ENCODE assay signal across 9 cellular contexts in genomic region chr4:86498560-86499166, GRCh38.
DNase-seq lines count a peak whose midpoint lies in the region; ATAC-seq, FAIRE-seq and TF ChIP-seq lines count a peak whose summit lies in the region.
"Had no signal": no experiment of that assay in that cellular context is flagged by ENCODE, and none has a peak within 500 bp of the region (broad histone marks: within the 10 kb centered on the region; RNA-seq: fewer than 3 reads in every experiment).

No MANE protein-coding gene starts in this region.

- peak; percentile 81 for ATAC-seq in HG02610 (IDR thresholded peaks at IDR 0.05; ENCODE audit: unreplicated experiment)

- peak overlapping the region; percentile 46 to 92 (median 79) for H3K27ac Mint-ChIP-seq in nephron
- H3K27ac Mint-ChIP-seq in activated T-helper 2 cell treated with anti-CD3 and anti-CD28 coated beads, Interferon-gamma antibody, Interleukin-2, Interleukin-4, amounts not matched to agents 10 μg/mL and 5 μg/mL and 100 μg/mL, durations not matched to agents 14 hours and 24 hours and 36 hours, result no peak overlapping the region
- H3K27ac Mint-ChIP-seq: immature natural killer cell had no signal

- peak; percentile 90 for FAIRE-seq in GM12891 (lab: Jason Lieb, UNC)

- intact Hi-C loops in esophagus squamous epithelium (cut with DNase I), result loop anchor here (5.0 kb wide), 1 partner anchor 399 kb away; no protein-coding TSS in a partner anchor
- intact Hi-C loops in activated T-helper 2 cell treated with anti-CD3 and anti-CD28 coated beads, Interferon-gamma antibody, Interleukin-2, Interleukin-4, amounts not matched to agents 10 μg/mL and 5 μg/mL and 100 μg/mL, durations not matched to agents 14 hours and 24 hours and 36 hours (cut with micrococcal nuclease), result loop anchor here (5.0 to 10.0 kb wide), 2 partner anchors 99 to 736 kb away; no protein-coding TSS in a partner anchor

- H3K9ac ChIP-seq in SK-N-MC (ENCODE audit: insufficient read length), result peak overlapping the region; percentile 58

- WGBS in esophagus squamous epithelium, 2 donors, result 10 to 12% methylated on average over 4 of the region's 4 CpGs

- H3K9me3 ChIP-seq in SK-N-MC (ENCODE audit: low read depth, low read length), result no peaks in the 10 kb centered on the region
- H3K9me3 ChIP-seq in esophagus squamous epithelium, result no peaks in the 10 kb centered on the region

- peaks cover 8 to 52% (median 12%) of the 10 kb centered on the region in 3 donors for H3K4me1 ChIP-seq in esophagus squamous epithelium

- H3K36me3 ChIP-seq in SK-N-MC (ENCODE audit: insufficient read depth, low read length) (no peaks in the 10 kb centered on the region; the same call in 1 of the 2 replicates), esophagus squamous epithelium (no peaks in the 10 kb centered on the region)

- H3K27ac ChIP-seq in SK-N-MC, result peak overlapping the region; percentile 98
- H3K27ac ChIP-seq in esophagus squamous epithelium, result peak overlapping the region in 3 of 4 donors; percentile 33 to 59 (median 51)

- TF ChIP-seq POLR2A in GM12891 (IDR thresholded peaks at IDR 0.05; ENCODE audit: low read depth, low read length) (no peak), esophagus squamous epithelium (IDR thresholded peaks at IDR 0.05) (no peak)

- POLR2A ChIA-PET in AG04449 (lab: Yijun Ruan, JAX), result interaction anchor here (1.1 kb wide), 1 partner anchor 96 kb away, joined by 5 read pairs; the partner anchor contains the start of gene PTPN13

- no peaks in the 10 kb centered on the region for H3K27me3 ChIP-seq in esophagus squamous epithelium

- H3K9me3 Mint-ChIP-seq in nephron, result no peaks in the 10 kb centered on the region
- H3K9me3 Mint-ChIP-seq in activated T-helper 2 cell treated with anti-CD3 and anti-CD28 coated beads, Interferon-gamma antibody, Interleukin-2, Interleukin-4, amounts not matched to agents 10 μg/mL and 5 μg/mL and 100 μg/mL, durations not matched to agents 14 hours and 24 hours and 36 hours, result no peaks in the 10 kb centered on the region
- H3K9me3 Mint-ChIP-seq: immature natural killer cell had no signal

- H3K27me3 Mint-ChIP-seq in nephron (ENCODE audit: low read depth), result no peaks in the 10 kb centered on the region
- peaks cover 15% of the 10 kb centered on the region for H3K27me3 Mint-ChIP-seq in activated T-helper 2 cell treated with anti-CD3 and anti-CD28 coated beads, Interferon-gamma antibody, Interleukin-2, Interleukin-4, amounts not matched to agents 10 μg/mL and 5 μg/mL and 100 μg/mL, durations not matched to agents 14 hours and 24 hours and 36 hours (ENCODE audit: low read depth)

- H3K36me3 Mint-ChIP-seq in nephron (ENCODE audit: low read depth), result no peaks in the 10 kb centered on the region
- no peaks in the 10 kb centered on the region for H3K36me3 Mint-ChIP-seq in activated T-helper 2 cell treated with anti-CD3 and anti-CD28 coated beads, Interferon-gamma antibody, Interleukin-2, Interleukin-4, amounts not matched to agents 10 μg/mL and 5 μg/mL and 100 μg/mL, durations not matched to agents 14 hours and 24 hours and 36 hours (ENCODE audit: low read depth)
- H3K36me3 Mint-ChIP-seq: immature natural killer cell had no signal

- H3K4me3 Mint-ChIP-seq in nephron, result no peak overlapping the region
- H3K4me3 Mint-ChIP-seq in activated T-helper 2 cell treated with anti-CD3 and anti-CD28 coated beads, Interferon-gamma antibody, Interleukin-2, Interleukin-4, amounts not matched to agents 10 μg/mL and 5 μg/mL and 100 μg/mL, durations not matched to agents 14 hours and 24 hours and 36 hours (ENCODE audit: low read depth), result no peak overlapping the region
- H3K4me3 Mint-ChIP-seq: immature natural killer cell had no signal

- no peak for DNase-seq in AG04449 (ENCODE audit: low read depth, low spot score)
- no peak for DNase-seq in GM12891 (ENCODE audit: insufficient read length, low spot score)
- peak; percentile 70 for DNase-seq in NAMALWA (ENCODE audit: low spot score)
- peak; percentile 83 for DNase-seq in SK-N-MC (ENCODE audit: low read depth, low spot score)
- DNase-seq in esophagus squamous epithelium (lab: John Stamatoyannopoulos, UW), result no peak
- DNase-seq in activated T-helper 2 cell treated with anti-CD3 and anti-CD28 coated beads, Interferon-gamma antibody, Interleukin-2, Interleukin-4, amounts not matched to agents 10 μg/mL and 5 μg/mL and 100 μg/mL, durations not matched to agents 14 hours and 24 hours and 36 hours (ENCODE audit: low spot score), result no peak

- CTCF ChIA-PET in AG04449 (lab: Yijun Ruan, JAX), result interaction anchor here (0.5 to 8.5 kb wide), 55 partner anchors 9 to 737 kb away, joined by 3 to 180 read pairs (median 4); partner anchors contain the start of genes C4orf36 and PTPN13

- H3K4me3 ChIP-seq in AG04449 (ENCODE audit: low read depth, low read length), result no peak overlapping the region
- H3K4me3 ChIP-seq in SK-N-MC, result peak overlapping the region; percentile 30
- H3K4me3 ChIP-seq in esophagus squamous epithelium, result no peak overlapping the region

- H3K4me1 Mint-ChIP-seq in nephron, result peaks cover 26% of the 10 kb centered on the region
- peaks cover 5% of the 10 kb centered on the region for H3K4me1 Mint-ChIP-seq in activated T-helper 2 cell treated with anti-CD3 and anti-CD28 coated beads, Interferon-gamma antibody, Interleukin-2, Interleukin-4, amounts not matched to agents 10 μg/mL and 5 μg/mL and 100 μg/mL, durations not matched to agents 14 hours and 24 hours and 36 hours (ENCODE audit: low read depth)
- H3K4me1 Mint-ChIP-seq: immature natural killer cell had no signal

- TF ChIP-seq CTCF in AG04449 (IDR thresholded peaks at IDR 0.05; ENCODE audit: insufficient read depth, low read length, missing control alignments) (peak; percentile 75), esophagus squamous epithelium (IDR thresholded peaks at IDR 0.05) (peak in 5 of 6 experiments; percentile 56 to 85 (median 77)), nephron (IDR thresholded peaks at IDR 0.05; ENCODE audit: unreplicated experiment in 3 of 3) (peak; percentile 84 to 87 (median 86))

TF ChIP-seq in GM12891, 5 proteins besides CTCF, POLR2A, EP300 and RAD21:
- no peak for TF ChIP-seq TAF1 (IDR thresholded peaks at IDR 0.05; ENCODE audit: low read depth, low read length)
- TF ChIP-seq PAX5 (IDR thresholded peaks at IDR 0.05; ENCODE audit: insufficient read depth, low read length, severe bottlenecking), result no peak
- no peak for TF ChIP-seq SPI1 (IDR thresholded peaks at IDR 0.05; ENCODE audit: low read depth, low read length)
- TF ChIP-seq POU2F2 (IDR thresholded peaks at IDR 0.05; ENCODE audit: low read depth, low read length), result no peak

Comparison
In these comparisons a context has a peak if more than half of its experiments do, and no peak if none do; other contexts are left out.
1. DNase-seq: peak in NAMALWA (single experiment) and SK-N-MC (single experiment); none in AG04449 (single experiment), GM12891 (single experiment), esophagus squamous epithelium (single experiment) and activated T-helper 2 cell treated with anti-CD3 and anti-CD28 coated beads, Interferon-gamma antibody, Interleukin-2, Interleukin-4, amounts not matched to agents 10 μg/mL and 5 μg/mL and 100 μg/mL, durations not matched to agents 14 hours and 24 hours and 36 hours (single experiment).
2. Peak in every context shown above with its lines, with median percentiles within 50 percentile points of each other: CTCF ChIP-seq.